10 cellular contexts compared by ENCODE assay signal in the genomic region with DNA sequence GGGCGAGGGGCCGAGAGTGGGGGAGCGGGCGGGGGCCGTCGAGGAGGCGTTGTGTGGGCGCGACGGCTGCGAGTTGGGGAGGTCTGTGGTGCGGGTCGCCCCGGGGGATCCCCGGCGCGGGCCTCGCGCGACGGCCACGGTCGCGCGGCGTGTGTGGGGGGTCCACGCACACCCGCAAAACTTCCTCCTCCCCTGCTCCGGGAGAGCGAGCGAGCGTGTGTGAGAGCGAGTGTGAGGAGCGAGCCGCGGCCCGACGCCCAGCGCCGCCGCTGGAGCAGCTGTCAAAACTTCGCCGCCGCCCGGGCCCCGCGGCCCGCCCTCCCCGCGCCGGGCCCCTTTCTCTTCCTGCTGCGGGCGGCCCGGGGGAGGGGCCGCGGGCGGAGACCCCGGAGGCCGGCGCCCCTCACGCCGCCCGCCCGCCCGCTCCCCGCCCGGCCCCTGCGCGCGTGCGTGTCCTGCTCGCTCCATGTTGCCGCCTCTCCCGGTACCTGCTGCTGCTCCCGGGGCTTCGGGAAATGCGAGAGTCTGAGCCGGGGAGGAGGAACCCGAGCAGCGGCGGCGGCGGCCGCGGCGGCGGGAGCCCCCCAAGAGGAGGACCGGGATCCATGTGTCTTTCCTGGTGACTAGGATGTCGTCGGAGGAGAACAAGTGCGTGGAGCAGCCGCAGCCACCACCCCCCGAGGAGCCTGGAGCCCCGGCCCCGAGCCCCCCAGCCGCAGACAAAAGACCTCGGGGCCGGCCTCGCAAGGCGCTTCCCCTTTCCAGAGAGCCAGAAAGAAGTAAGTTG. TPM values are rescaled to one million over a fixed set of nuclear protein-coding genes. Genes with fewer than 3 reads are reported as not detected.
DNase-seq lines count a peak whose midpoint lies in the region; ATAC-seq lines count a peak whose summit lies in the region.
"Had no signal": no experiment of that assay in that cellular context is flagged by ENCODE, and none has a peak within 500 bp of the region (broad histone marks: within the 10 kb centered on the region; RNA-seq: fewer than 3 reads in every experiment).

No MANE protein-coding gene starts in this region.

- intact Hi-C loops in dendritic cell treated with granulocyte-macrophage colony-stimulating factor and Interleukin-4, amounts not matched to agents 40 ng/mL and 50 ng/mL, for 4 days (cut with micrococcal nuclease) = no loop called here
- intact Hi-C loops in activated T-helper 2 cell treated with anti-CD3 and anti-CD28 coated beads, Interferon-gamma antibody, Interleukin-2, Interleukin-4, amounts not matched to agents 10 μg/mL and 5 μg/mL and 100 μg/mL, durations not matched to agents 14 hours and 24 hours and 36 hours (cut with micrococcal nuclease) = no loop called here

- H3K4me3 Mint-ChIP-seq in dendritic cell treated with granulocyte-macrophage colony-stimulating factor and Interleukin-4, amounts not matched to agents 40 ng/mL and 50 ng/mL, for 4 days = peak overlapping the region; percentile 86
- peak overlapping the region in 7 of 8 donors; percentile 21 to 65 (median 40) for H3K4me3 Mint-ChIP-seq in naive B cell
- no peak overlapping the region for H3K4me3 Mint-ChIP-seq in activated T-helper 2 cell treated with anti-CD3 and anti-CD28 coated beads, Interferon-gamma antibody, Interleukin-2, Interleukin-4, amounts not matched to agents 10 μg/mL and 5 μg/mL and 100 μg/mL, durations not matched to agents 14 hours and 24 hours and 36 hours (ENCODE audit: low read depth)

- H3K9me3 Mint-ChIP-seq in dendritic cell treated with granulocyte-macrophage colony-stimulating factor and Interleukin-4, amounts not matched to agents 40 ng/mL and 50 ng/mL, for 4 days = no peaks in the 10 kb centered on the region
- peaks cover 0 to 2% (median 0%) of the 10 kb centered on the region in 7 donors for H3K9me3 Mint-ChIP-seq in naive B cell
- H3K9me3 Mint-ChIP-seq in activated T-helper 2 cell treated with anti-CD3 and anti-CD28 coated beads, Interferon-gamma antibody, Interleukin-2, Interleukin-4, amounts not matched to agents 10 μg/mL and 5 μg/mL and 100 μg/mL, durations not matched to agents 14 hours and 24 hours and 36 hours = no peaks in the 10 kb centered on the region
- H3K9me3 Mint-ChIP-seq: stimulated activated naive CD8-positive, alpha-beta T cell treated with anti-CD3 and anti-CD28 coated beads, Interleukin-15, Interleukin-2, amounts not matched to agents 100 ng/mL and 50 ng/mL, for 24 hours had no signal

- peak; percentile 33 to 49 for ATAC-seq in naive B cell (ENCODE audit: low read depth in 2 of 2)
- no peak for ATAC-seq in HG03139 (IDR thresholded peaks at IDR 0.05; ENCODE audit: unreplicated experiment)
- ATAC-seq in GM21619 (IDR thresholded peaks at IDR 0.05; ENCODE audit: unreplicated experiment) = no peak

- peaks cover 67% of the 10 kb centered on the region for H3K27me3 Mint-ChIP-seq in dendritic cell treated with granulocyte-macrophage colony-stimulating factor and Interleukin-4, amounts not matched to agents 40 ng/mL and 50 ng/mL, for 4 days
- H3K27me3 Mint-ChIP-seq in naive B cell = peaks cover 22 to 42% (median 40%) of the 10 kb centered on the region in 3 donors
- peaks cover 35% of the 10 kb centered on the region for H3K27me3 Mint-ChIP-seq in activated T-helper 2 cell treated with anti-CD3 and anti-CD28 coated beads, Interferon-gamma antibody, Interleukin-2, Interleukin-4, amounts not matched to agents 10 μg/mL and 5 μg/mL and 100 μg/mL, durations not matched to agents 14 hours and 24 hours and 36 hours (ENCODE audit: low read depth)

- H3K36me3 Mint-ChIP-seq in dendritic cell treated with granulocyte-macrophage colony-stimulating factor and Interleukin-4, amounts not matched to agents 40 ng/mL and 50 ng/mL, for 4 days (ENCODE audit: low read depth) = no peaks in the 10 kb centered on the region
- no peaks in the 10 kb centered on the region for H3K36me3 Mint-ChIP-seq in naive B cell
- H3K36me3 Mint-ChIP-seq in activated T-helper 2 cell treated with anti-CD3 and anti-CD28 coated beads, Interferon-gamma antibody, Interleukin-2, Interleukin-4, amounts not matched to agents 10 μg/mL and 5 μg/mL and 100 μg/mL, durations not matched to agents 14 hours and 24 hours and 36 hours (ENCODE audit: low read depth) = peaks cover 3% of the 10 kb centered on the region

- H3K4me1 Mint-ChIP-seq in dendritic cell treated with granulocyte-macrophage colony-stimulating factor and Interleukin-4, amounts not matched to agents 40 ng/mL and 50 ng/mL, for 4 days (ENCODE audit: low read depth) = peaks cover 9% of the 10 kb centered on the region
- H3K4me1 Mint-ChIP-seq in naive B cell = peaks cover 4 to 17% (median 8%) of the 10 kb centered on the region in 3 donors
- H3K4me1 Mint-ChIP-seq in activated T-helper 2 cell treated with anti-CD3 and anti-CD28 coated beads, Interferon-gamma antibody, Interleukin-2, Interleukin-4, amounts not matched to agents 10 μg/mL and 5 μg/mL and 100 μg/mL, durations not matched to agents 14 hours and 24 hours and 36 hours (ENCODE audit: low read depth) = peaks cover 4% of the 10 kb centered on the region

- peak overlapping the region; percentile 73 for H3K27ac Mint-ChIP-seq in dendritic cell treated with granulocyte-macrophage colony-stimulating factor and Interleukin-4, amounts not matched to agents 40 ng/mL and 50 ng/mL, for 4 days
- peak overlapping the region in 1 of 6 donors; percentile 47 for H3K27ac Mint-ChIP-seq in naive B cell
- no peak overlapping the region for H3K27ac Mint-ChIP-seq in activated T-helper 2 cell treated with anti-CD3 and anti-CD28 coated beads, Interferon-gamma antibody, Interleukin-2, Interleukin-4, amounts not matched to agents 10 μg/mL and 5 μg/mL and 100 μg/mL, durations not matched to agents 14 hours and 24 hours and 36 hours
- H3K27ac Mint-ChIP-seq: stimulated activated naive CD8-positive, alpha-beta T cell treated with anti-CD3 and anti-CD28 coated beads, Interleukin-15, Interleukin-2, amounts not matched to agents 100 ng/mL and 50 ng/mL, for 24 hours had no signal

- DNase-seq in stimulated activated CD4-positive, alpha-beta T cell treated with anti-CD3 and anti-CD28 coated beads, Interleukin-4, amount 100 ng/mL, for 1 hour = peak; percentile 8
- no peak for DNase-seq in stimulated activated CD4-positive, alpha-beta T cell treated with anti-CD3 and anti-CD28 coated beads, Interleukin-1b, Interleukin-23, amount 100 ng/mL, for 48 hours
- peak; percentile 4 for DNase-seq in naive B cell
- no peak for DNase-seq in LoVo (ENCODE audit: low spot score)
- DNase-seq in activated T-helper 2 cell treated with anti-CD3 and anti-CD28 coated beads, Interferon-gamma antibody, Interleukin-2, Interleukin-4, amounts not matched to agents 10 μg/mL and 5 μg/mL and 100 μg/mL, durations not matched to agents 14 hours and 24 hours and 36 hours (ENCODE audit: low spot score) = no peak
- DNase-seq: NCI-H2227 treated with DMSO at 0.1 percent for 48 hours had no signal

RNA-seq across cellular contexts. Expression of gene CCT8L2, which starts 9.0 kb away (rescaled TPM):
- not detected for polyA plus RNA-seq in naive B cell (ENCODE audit: low read depth in 6 of 6)
- total RNA-seq in activated T-helper 2 cell treated with anti-CD3 and anti-CD28 coated beads, Interferon-gamma antibody, Interleukin-2, Interleukin-4, amounts not matched to agents 10 μg/mL and 5 μg/mL and 100 μg/mL, durations not matched to agents 14 hours and 24 hours and 36 hours = not detected in 2 replicates

Comparison
In these comparisons a context has a peak if more than half of its experiments do, and no peak if none do; other contexts are left out.
1. DNase-seq: peak in stimulated activated CD4-positive, alpha-beta T cell treated with anti-CD3 and anti-CD28 coated beads, Interleukin-4, amount 100 ng/mL, for 1 hour (single experiment) and naive B cell (single experiment); none in stimulated activated CD4-positive, alpha-beta T cell treated with anti-CD3 and anti-CD28 coated beads, Interleukin-1b, Interleukin-23, amount 100 ng/mL, for 48 hours (single experiment), LoVo (single experiment) and activated T-helper 2 cell treated with anti-CD3 and anti-CD28 coated beads, Interferon-gamma antibody, Interleukin-2, Interleukin-4, amounts not matched to agents 10 μg/mL and 5 μg/mL and 100 μg/mL, durations not matched to agents 14 hours and 24 hours and 36 hours (single experiment).
2. ATAC-seq: peak in naive B cell (2 of 2); none in HG03139 (single experiment) and GM21619 (single experiment).